Comparison of ENCODE assay signal across 1 cellular context in genomic region chr6:97282726-97283617, GRCh38.
TF ChIP-seq lines count a peak whose summit lies in the region.

A gene with protein sequence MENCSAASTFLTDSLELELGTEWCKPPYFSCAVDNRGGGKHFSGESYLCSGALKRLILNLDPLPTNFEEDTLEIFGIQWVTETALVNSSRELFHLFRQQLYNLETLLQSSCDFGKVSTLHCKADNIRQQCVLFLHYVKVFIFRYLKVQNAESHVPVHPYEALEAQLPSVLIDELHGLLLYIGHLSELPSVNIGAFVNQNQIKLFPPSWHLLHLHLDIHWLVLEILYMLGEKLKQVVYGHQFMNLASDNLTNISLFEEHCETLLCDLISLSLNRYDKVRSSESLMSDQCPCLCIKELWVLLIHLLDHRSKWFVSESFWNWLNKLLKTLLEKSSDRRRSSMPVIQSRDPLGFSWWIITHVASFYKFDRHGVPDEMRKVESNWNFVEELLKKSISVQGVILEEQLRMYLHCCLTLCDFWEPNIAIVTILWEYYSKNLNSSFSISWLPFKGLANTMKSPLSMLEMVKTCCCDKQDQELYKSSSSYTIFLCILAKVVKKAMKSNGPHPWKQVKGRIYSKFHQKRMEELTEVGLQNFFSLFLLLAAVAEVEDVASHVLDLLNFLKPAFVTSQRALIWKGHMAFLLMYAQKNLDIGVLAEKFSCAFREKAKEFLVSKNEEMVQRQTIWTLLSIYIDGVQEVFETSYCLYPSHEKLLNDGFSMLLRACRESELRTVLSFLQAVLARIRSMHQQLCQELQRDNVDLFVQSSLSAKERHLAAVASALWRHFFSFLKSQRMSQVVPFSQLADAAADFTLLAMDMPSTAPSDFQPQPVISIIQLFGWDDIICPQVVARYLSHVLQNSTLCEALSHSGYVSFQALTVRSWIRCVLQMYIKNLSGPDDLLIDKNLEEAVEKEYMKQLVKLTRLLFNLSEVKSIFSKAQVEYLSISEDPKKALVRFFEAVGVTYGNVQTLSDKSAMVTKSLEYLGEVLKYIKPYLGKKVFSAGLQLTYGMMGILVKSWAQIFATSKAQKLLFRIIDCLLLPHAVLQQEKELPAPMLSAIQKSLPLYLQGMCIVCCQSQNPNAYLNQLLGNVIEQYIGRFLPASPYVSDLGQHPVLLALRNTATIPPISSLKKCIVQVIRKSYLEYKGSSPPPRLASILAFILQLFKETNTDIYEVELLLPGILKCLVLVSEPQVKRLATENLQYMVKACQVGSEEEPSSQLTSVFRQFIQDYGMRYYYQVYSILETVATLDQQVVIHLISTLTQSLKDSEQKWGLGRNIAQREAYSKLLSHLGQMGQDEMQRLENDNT (minus strand): TSS chr6:97283216. CDS start chr6:97282477, 739 bp downstream.

TF ChIP-seq in A549, 52 proteins besides CTCF, POLR2A, EP300 and RAD21 (continued from another document):
- TF ChIP-seq NPAS2 (CRISPR knock-in tag; IDR thresholded peaks at IDR 0.05; ENCODE audit: borderline replicate concordance), result no peak
- no peak for TF ChIP-seq FOSB (CRISPR knock-in tag; IDR thresholded peaks at IDR 0.05)
- no peak for TF ChIP-seq HOXB13 (CRISPR knock-in tag; IDR thresholded peaks at IDR 0.05; ENCODE audit: low read depth)
- no peak for TF ChIP-seq RNF2 (IDR thresholded peaks at IDR 0.05; ENCODE audit: borderline replicate concordance, low read depth)
- no peak for TF ChIP-seq CHD4 (IDR thresholded peaks at IDR 0.05; ENCODE audit: borderline replicate concordance)
- TF ChIP-seq, protein P1, sequence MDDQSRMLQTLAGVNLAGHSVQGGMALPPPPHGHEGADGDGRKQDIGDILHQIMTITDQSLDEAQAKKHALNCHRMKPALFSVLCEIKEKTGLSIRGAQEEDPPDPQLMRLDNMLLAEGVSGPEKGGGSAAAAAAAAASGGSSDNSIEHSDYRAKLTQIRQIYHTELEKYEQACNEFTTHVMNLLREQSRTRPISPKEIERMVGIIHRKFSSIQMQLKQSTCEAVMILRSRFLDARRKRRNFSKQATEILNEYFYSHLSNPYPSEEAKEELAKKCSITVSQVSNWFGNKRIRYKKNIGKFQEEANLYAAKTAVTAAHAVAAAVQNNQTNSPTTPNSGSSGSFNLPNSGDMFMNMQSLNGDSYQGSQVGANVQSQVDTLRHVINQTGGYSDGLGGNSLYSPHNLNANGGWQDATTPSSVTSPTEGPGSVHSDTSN (IDR thresholded peaks at IDR 0.05), result no peak
- no peak for TF ChIP-seq TFCP2L1 (CRISPR knock-in tag; IDR thresholded peaks at IDR 0.05)
- no peak for TF ChIP-seq HOXB5 (CRISPR knock-in tag; IDR thresholded peaks at IDR 0.05)
- TF ChIP-seq MAZ (IDR thresholded peaks at IDR 0.05; ENCODE audit: borderline replicate concordance, low read depth, low read length), result no peak
- no peak for TF ChIP-seq CBX8 (IDR thresholded peaks at IDR 0.05)
- TF ChIP-seq ZSCAN20 (CRISPR knock-in tag; IDR thresholded peaks at IDR 0.05), result no peak
- TF ChIP-seq RARB (CRISPR knock-in tag; IDR thresholded peaks at IDR 0.05), result no peak
- no peak for TF ChIP-seq HEYL (CRISPR knock-in tag; IDR thresholded peaks at IDR 0.05)
- TF ChIP-seq CEBPB (IDR thresholded peaks at IDR 0.05), result no peak
- peak; percentile 96 for TF ChIP-seq REST (IDR thresholded peaks at IDR 0.05)
- peak; percentile 25; the same call in 1 of the 2 replicates for TF ChIP-seq KDM5A (IDR thresholded peaks at IDR 0.05)
- no peak for TF ChIP-seq HDAC2 (IDR thresholded peaks at IDR 0.05)
- TF ChIP-seq, protein P2, sequence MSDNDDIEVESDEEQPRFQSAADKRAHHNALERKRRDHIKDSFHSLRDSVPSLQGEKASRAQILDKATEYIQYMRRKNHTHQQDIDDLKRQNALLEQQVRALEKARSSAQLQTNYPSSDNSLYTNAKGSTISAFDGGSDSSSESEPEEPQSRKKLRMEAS (IDR thresholded peaks at IDR 0.05), result peak; percentile 76
- no peak for TF ChIP-seq EHMT2 (IDR thresholded peaks at IDR 0.05; ENCODE audit: low read depth)
- TF ChIP-seq NFE2L2 (conservative IDR thresholded peaks at IDR 0.05; ENCODE audit: low read length), result no peak
- no peak for TF ChIP-seq HOXA7 (CRISPR knock-in tag; IDR thresholded peaks at IDR 0.05)
- TF ChIP-seq KDM1A (IDR thresholded peaks at IDR 0.05; ENCODE audit: low read depth), result no peak
- TF ChIP-seq TP53 (CRISPR knock-in tag; IDR thresholded peaks at IDR 0.05), result no peak
- peak; percentile 97 for TF ChIP-seq CHD2 (IDR thresholded peaks at IDR 0.05; ENCODE audit: low read length, partially characterized antibody)
